Comparison of ENCODE assay signal across 21 cellular contexts in the genomic region with DNA sequence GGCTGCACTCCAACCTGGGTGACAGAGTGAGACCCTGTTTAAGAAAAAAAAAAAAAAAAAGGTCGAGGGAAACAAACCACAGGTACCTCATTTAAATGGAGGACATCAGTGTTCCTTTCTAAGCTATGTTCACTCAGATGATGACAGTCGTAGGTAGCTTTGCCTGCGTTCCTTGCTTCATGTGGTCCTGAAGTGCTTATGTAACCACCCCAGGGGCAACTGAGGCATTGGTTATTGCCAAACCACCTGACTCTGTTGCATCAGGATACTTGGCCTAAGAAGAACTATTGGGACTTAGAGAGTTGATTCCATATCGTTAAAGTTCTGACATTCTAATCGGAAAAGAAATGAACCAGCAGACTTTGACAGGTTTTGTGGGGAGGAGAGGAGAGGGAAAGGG. TPM values are rescaled to one million over a fixed set of nuclear protein-coding genes. Genes with fewer than 3 reads are reported as not detected.
DNase-seq lines count a peak whose midpoint lies in the region; ATAC-seq and TF ChIP-seq lines count a peak whose summit lies in the region.
"Had no signal": no experiment of that assay in that cellular context is flagged by ENCODE, and none has a peak within 500 bp of the region (broad histone marks: within the 10 kb centered on the region; RNA-seq: fewer than 3 reads in every experiment).

No MANE protein-coding gene starts in this region.

- no peak overlapping the region for H3K4me3 Mint-ChIP-seq in endodermal cell
- no peak overlapping the region for H3K4me3 Mint-ChIP-seq in nephron
- no peak overlapping the region for H3K4me3 Mint-ChIP-seq in activated T-helper 17 cell treated with anti-CD3 and anti-CD28 coated beads, Interleukin-2, amount 50 U/mL, for 72 hours
- H3K4me3 Mint-ChIP-seq: CD4-positive, alpha-beta memory T cell had no signal

- no peak for TF ChIP-seq POLR2A in body of pancreas (IDR thresholded peaks at IDR 0.05)
- TF ChIP-seq POLR2A in thyroid gland (IDR thresholded peaks at IDR 0.05): peak in 1 of 2 donors; percentile 18

- H3K27me3 ChIP-seq in body of pancreas: no peaks in the 10 kb centered on the region
- no peaks in the 10 kb centered on the region for H3K27me3 ChIP-seq in endodermal cell (ENCODE audit: control insufficient read depth, insufficient read depth, low read length, poor library complexity, severe bottlenecking)
- no peaks in the 10 kb centered on the region for H3K27me3 ChIP-seq in thyroid gland

- peaks cover 7% of the 10 kb centered on the region for H3K36me3 Mint-ChIP-seq in endodermal cell (ENCODE audit: low read depth)
- H3K36me3 Mint-ChIP-seq in nephron (ENCODE audit: low read depth): peaks cover 3% of the 10 kb centered on the region
- H3K36me3 Mint-ChIP-seq in activated T-helper 17 cell treated with anti-CD3 and anti-CD28 coated beads, Interleukin-2, amount 50 U/mL, for 72 hours (ENCODE audit: low read depth): no peaks in the 10 kb centered on the region
- H3K36me3 Mint-ChIP-seq: CD4-positive, alpha-beta memory T cell had no signal

- intact Hi-C loops in body of pancreas (cut with DNase I) (no loop called here), thyroid gland (cut with DNase I) (no loop called here)

- H3K4me3 ChIP-seq in body of pancreas (no peak overlapping the region), endodermal cell (ENCODE audit: low read length) (no peak overlapping the region), thyroid gland (replicated peaks in 1 of 3) (no peak overlapping the region)
- H3K4me3 ChIP-seq: A549 had no signal

- DNase-seq in body of pancreas (peak in 1 of 4 donors; percentile 45), endodermal cell (no peak), thyroid gland (peak; percentile 67 to 73), activated gamma-delta T cell treated with Interleukin-2 at 50 U/mL for 16 hours (no peak), midbrain (lab: John Stamatoyannopoulos, UW) (no peak)
- DNase-seq: C1 segment of cervical spinal cord; CD4-positive, alpha-beta memory T cell; COR-L47; KBM-7; MV-4-11; NCI-H1105; NCI-H1436 treated with DMSO at 0.1 percent for 48 hours; NCI-H187 treated with DMSO at 0.1 percent for 48 hours; NCI-H2107; NCI-H524 treated with DMSO at 0.1 percent for 48 hours; NCI-H82; NK-92 treated with Interleukin-12 subunit alpha and Interleukin-12 subunit beta, amount 100 ng/mL, for 24 hours; PC-3 had no signal

- 23 to 29% methylated on average over 5 of the region's 5 CpGs for WGBS in body of pancreas, 2 donors
- WGBS in endodermal cell (ENCODE audit: insufficient coverage in 1 of 2, insufficient read length in 1 of 2), 2 experiments: 89 to 92% methylated on average over 3 to 5 of the region's 5 CpGs
- WGBS in thyroid gland, 2 donors: 27 to 42% methylated on average over 5 of the region's 5 CpGs

- no peaks in the 10 kb centered on the region for H3K27me3 Mint-ChIP-seq in endodermal cell (ENCODE audit: insufficient read depth)
- no peaks in the 10 kb centered on the region for H3K27me3 Mint-ChIP-seq in nephron (ENCODE audit: low read depth)
- peaks cover 3% of the 10 kb centered on the region for H3K27me3 Mint-ChIP-seq in activated T-helper 17 cell treated with anti-CD3 and anti-CD28 coated beads, Interleukin-2, amount 50 U/mL, for 72 hours

- no peak for TF ChIP-seq CTCF in body of pancreas (IDR thresholded peaks at IDR 0.05)
- no peak for TF ChIP-seq CTCF in endodermal cell (conservative IDR thresholded peaks at IDR 0.05)
- no peak for TF ChIP-seq CTCF in nephron (IDR thresholded peaks at IDR 0.05; ENCODE audit: unreplicated experiment in 3 of 3)
- no peak for TF ChIP-seq CTCF in thyroid gland (IDR thresholded peaks at IDR 0.05)

- H3K4me1 ChIP-seq in body of pancreas (peaks cover 94% of the 10 kb centered on the region), endodermal cell (ENCODE audit: control insufficient read depth, insufficient read depth, low read length) (peaks cover 4% of the 10 kb centered on the region), thyroid gland (peaks cover 75 to 80% of the 10 kb centered on the region in 2 donors)

- H3K27ac Mint-ChIP-seq in endodermal cell: peak overlapping the region; percentile 52
- peak overlapping the region; percentile 5 to 19 (median 11) for H3K27ac Mint-ChIP-seq in nephron
- no peak overlapping the region for H3K27ac Mint-ChIP-seq in activated T-helper 17 cell treated with anti-CD3 and anti-CD28 coated beads, Interleukin-2, amount 50 U/mL, for 72 hours

- H3K9me3 ChIP-seq in body of pancreas (no peaks in the 10 kb centered on the region), endodermal cell (ENCODE audit: control insufficient read depth, low read length) (no peaks in the 10 kb centered on the region), thyroid gland (no peaks in the 10 kb centered on the region)
- H3K9me3 ChIP-seq: A549 had no signal

- ATAC-seq in body of pancreas: peak; percentile 16
- no peak for ATAC-seq in activated T-helper 17 cell treated with anti-CD3 and anti-CD28 coated beads, Interleukin-2, amount 50 U/mL, for 72 hours (replicated peaks)
- ATAC-seq: A549, PC-3 had no signal

- H3K4me1 Mint-ChIP-seq in endodermal cell: peaks cover 16% of the 10 kb centered on the region
- peaks cover 34% of the 10 kb centered on the region for H3K4me1 Mint-ChIP-seq in nephron
- H3K4me1 Mint-ChIP-seq in activated T-helper 17 cell treated with anti-CD3 and anti-CD28 coated beads, Interleukin-2, amount 50 U/mL, for 72 hours: peaks cover 2% of the 10 kb centered on the region

- no peak overlapping the region for H3K9ac ChIP-seq in endodermal cell (ENCODE audit: extremely low read depth, low read length, poor library complexity, severe bottlenecking)

- no peaks in the 10 kb centered on the region for H3K9me3 Mint-ChIP-seq in endodermal cell
- no peaks in the 10 kb centered on the region for H3K9me3 Mint-ChIP-seq in nephron
- H3K9me3 Mint-ChIP-seq in activated T-helper 17 cell treated with anti-CD3 and anti-CD28 coated beads, Interleukin-2, amount 50 U/mL, for 72 hours: no peaks in the 10 kb centered on the region

- H3K36me3 ChIP-seq in body of pancreas (replicated peaks in 1 of 2; ENCODE audit: insufficient read depth in 1 of 2, low read depth in 2 of 2): no peaks in the 10 kb centered on the region
- no peaks in the 10 kb centered on the region for H3K36me3 ChIP-seq in endodermal cell (ENCODE audit: control insufficient read depth, insufficient read depth, low read length)
- no peaks in the 10 kb centered on the region for H3K36me3 ChIP-seq in thyroid gland

- H3K27ac ChIP-seq in body of pancreas: peak overlapping the region; percentile 82 to 89 (median 84)
- H3K27ac ChIP-seq in endodermal cell (ENCODE audit: low read depth, low read length): no peak overlapping the region
- peak overlapping the region; percentile 89 to 97 (median 90) for H3K27ac ChIP-seq in thyroid gland
- H3K27ac ChIP-seq: A549 had no signal

RNA-seq across cellular contexts. Expression of a gene that starts 51.7 kb away (rescaled TPM):
- total RNA-seq in body of pancreas: 100 to 1,000 TPM in 1 of 2 donors, 10 to 100 TPM in 1; 83.3 to 359 TPM
- total RNA-seq in endodermal cell: 10 to 100 TPM; 19.4 to 24.8 TPM
- 21.3 TPM for polyA plus RNA-seq in endodermal cell (2013, experiment 1 of 2)
- 20.5 TPM for polyA plus RNA-seq in endodermal cell (2013, experiment 2 of 2)
- 10 to 100 TPM; 43.2 to 95.4 (median 51.1) TPM for total RNA-seq in thyroid gland
- 10 to 100 TPM; 43.1 to 56.5 TPM for total RNA-seq in activated T-helper 17 cell treated with anti-CD3 and anti-CD28 coated beads, Interleukin-2, amount 50 U/mL, for 72 hours

Comparison
In these comparisons a context has a peak if more than half of its experiments do, and no peak if none do; other contexts are left out.
1. DNase-seq: peak in thyroid gland (2 of 2); none in endodermal cell (single experiment), activated gamma-delta T cell treated with Interleukin-2 at 50 U/mL for 16 hours (single experiment) and midbrain (single experiment).